12 cellular contexts compared by ENCODE assay signal in genomic region chr12:27221625-27222387, GRCh38. TPM values are rescaled to one million over a fixed set of nuclear protein-coding genes. Genes with fewer than 3 reads are reported as not detected.
DNase-seq lines count a peak whose midpoint lies in the region; ATAC-seq and TF ChIP-seq lines count a peak whose summit lies in the region.
"Had no signal": no experiment of that assay in that cellular context is flagged by ENCODE, and none has a peak within 500 bp of the region (broad histone marks: within the 10 kb centered on the region; RNA-seq: fewer than 3 reads in every experiment).

No MANE protein-coding gene starts in this region.

- H3K27ac Mint-ChIP-seq in activated naive CD8-positive, alpha-beta T cell treated with anti-CD3 and anti-CD28 coated beads for 36 hours: no peak overlapping the region

- no peaks in the 10 kb centered on the region for H3K36me3 Mint-ChIP-seq in activated naive CD8-positive, alpha-beta T cell treated with anti-CD3 and anti-CD28 coated beads for 36 hours

- H3K36me3 ChIP-seq in KMS-11 (ENCODE audit: insufficient read depth): no peaks in the 10 kb centered on the region
- H3K36me3 ChIP-seq: ascending aorta had no signal

- H2AFZ ChIP-seq in KMS-11 (ENCODE audit: low read depth): peak overlapping the region; percentile 43; the same call in 1 of the 2 replicates

- ATAC-seq in left ventricle myocardium superior: peak; percentile 39
- ATAC-seq in right cardiac atrium: no peak
- ATAC-seq in HG02763 (IDR thresholded peaks at IDR 0.05; ENCODE audit: unreplicated experiment): peak; percentile 76
- ATAC-seq: A549 had no signal

- H3K9me3 ChIP-seq in right cardiac atrium (ENCODE audit: control insufficient read depth, low read length): no peaks in the 10 kb centered on the region
- H3K9me3 ChIP-seq: A549, ascending aorta had no signal

- peaks cover 4% of the 10 kb centered on the region for H3K4me1 ChIP-seq in right cardiac atrium (ENCODE audit: control insufficient read depth, insufficient read depth, low read length)
- peaks cover 43% of the 10 kb centered on the region for H3K4me1 ChIP-seq in KMS-11 (ENCODE audit: low read depth, poor library complexity, severe bottlenecking)

- H3K4me3 ChIP-seq in right cardiac atrium (ENCODE audit: low read length): no peak overlapping the region
- H3K4me3 ChIP-seq in KMS-11 (IDR thresholded peaks at IDR 0.05; ENCODE audit: insufficient read depth, low read depth, low read length): no peak overlapping the region
- H3K4me3 ChIP-seq: A549, ascending aorta had no signal

- H3K4me2 ChIP-seq in KMS-11: peak overlapping the region; percentile 35
- H3K4me2 ChIP-seq: A549 had no signal

- DNase-seq in left ventricle myocardium superior (no peak), right cardiac atrium (no peak), SW 1271 (lab: John Stamatoyannopoulos, UW) (no peak), NCI-H2107 (lab: John Stamatoyannopoulos, UW) (no peak), erythroblast (lab: John Stamatoyannopoulos, UW) (no peak)
- no peak for DNase-seq in activated naive CD8-positive, alpha-beta T cell treated with anti-CD3 and anti-CD28 coated beads for 36 hours
- DNase-seq: GOT3 had no signal

- H3K4me1 Mint-ChIP-seq in activated naive CD8-positive, alpha-beta T cell treated with anti-CD3 and anti-CD28 coated beads for 36 hours: peaks cover 19% of the 10 kb centered on the region

- no peak for TF ChIP-seq CTCF in KMS-11 (conservative IDR thresholded peaks at IDR 0.05; ENCODE audit: low read depth, low read length)

- intact Hi-C loops in left ventricle myocardium superior (cut with micrococcal nuclease) (no loop called here), right cardiac atrium (cut with DNase I) (loop anchor here in 1 of 4 donors (10.0 kb wide), 1 partner anchor 77 kb away; no protein-coding TSS in a partner anchor)

- WGBS in right cardiac atrium: 83% methylated on average over 7 of the region's 7 CpGs

- TF ChIP-seq POLR2A in erythroblast (IDR thresholded peaks at IDR 0.05; ENCODE audit: low read length): no peak

- H3K27ac ChIP-seq in right cardiac atrium (ENCODE audit: low read length) (no peak overlapping the region), KMS-11 (peak overlapping the region; percentile 37; the same call in 1 of the 2 replicates)
- H3K27ac ChIP-seq: A549, ascending aorta, VCaP had no signal

- H3K27me3 ChIP-seq in right cardiac atrium (ENCODE audit: control insufficient read depth, insufficient read depth) (no peaks in the 10 kb centered on the region), KMS-11 (ENCODE audit: insufficient read depth, low read depth) (no peaks in the 10 kb centered on the region)
- H3K27me3 ChIP-seq: ascending aorta had no signal

- H3K9me3 Mint-ChIP-seq in activated naive CD8-positive, alpha-beta T cell treated with anti-CD3 and anti-CD28 coated beads for 36 hours: no peaks in the 10 kb centered on the region

- no peak overlapping the region for H3K4me3 Mint-ChIP-seq in activated naive CD8-positive, alpha-beta T cell treated with anti-CD3 and anti-CD28 coated beads for 36 hours

- H4K20me1 ChIP-seq in KMS-11 (ENCODE audit: insufficient read depth): no peaks in the 10 kb centered on the region

- no peaks in the 10 kb centered on the region for H3K79me2 ChIP-seq in KMS-11 (ENCODE audit: insufficient read depth, low read depth)

- peaks cover 12% of the 10 kb centered on the region for H3K27me3 Mint-ChIP-seq in activated naive CD8-positive, alpha-beta T cell treated with anti-CD3 and anti-CD28 coated beads for 36 hours

- no peak overlapping the region for H3K9ac ChIP-seq in KMS-11

RNA-seq across cellular contexts. Expression of gene STK38L, which starts 22.3 kb away (rescaled TPM):
- 66.1 TPM for total RNA-seq in left ventricle myocardium superior
- 100 to 1,000 TPM in 1 of 4 donors, 10 to 100 TPM in 3; 59.1 to 160 (median 63.7) TPM for total RNA-seq in right cardiac atrium
- 19.5 TPM for polyA plus RNA-seq in right cardiac atrium
- 10 to 100 TPM; 31.2 to 32.0 TPM for total RNA-seq in activated naive CD8-positive, alpha-beta T cell treated with anti-CD3 and anti-CD28 coated beads for 36 hours

Comparison
In these comparisons a context has a peak if more than half of its experiments do, and no peak if none do; other contexts are left out.
1. ATAC-seq: peak in left ventricle myocardium superior (single experiment) and HG02763 (single experiment); none in right cardiac atrium (0 of 2).